12 cellular contexts compared by ENCODE assay signal in the genomic region with DNA sequence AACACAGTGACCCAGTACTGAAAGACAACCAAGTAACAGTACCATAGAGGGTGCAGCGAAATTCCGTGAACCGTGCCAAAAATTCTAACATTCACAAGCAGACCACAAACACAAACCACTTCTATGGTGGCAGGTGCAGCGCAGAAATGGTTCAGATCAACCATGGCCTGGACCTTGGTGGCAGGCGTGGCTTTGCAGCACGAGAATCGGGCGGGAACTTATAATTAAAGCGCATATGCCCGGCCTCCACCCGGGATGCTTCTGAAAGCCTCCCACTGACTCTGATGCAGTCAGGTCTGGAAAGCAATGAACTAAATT.
DNase-seq lines count a peak whose midpoint lies in the region; ATAC-seq and TF ChIP-seq lines count a peak whose summit lies in the region.
"Had no signal": no experiment of that assay in that cellular context is flagged by ENCODE, and none has a peak within 500 bp of the region (broad histone marks: within the 10 kb centered on the region; RNA-seq: fewer than 3 reads in every experiment).

No MANE protein-coding gene starts in this region.

- H3K27me3 Mint-ChIP-seq in neural crest cell (ENCODE audit: low read depth), result no peaks in the 10 kb centered on the region
- H3K27me3 Mint-ChIP-seq in endodermal cell (ENCODE audit: insufficient read depth), result no peaks in the 10 kb centered on the region

- no peaks in the 10 kb centered on the region for H3K27me3 ChIP-seq in dorsolateral prefrontal cortex
- H3K27me3 ChIP-seq in endodermal cell (ENCODE audit: control insufficient read depth, insufficient read depth, low read length, poor library complexity, severe bottlenecking), result no peaks in the 10 kb centered on the region

- no peaks in the 10 kb centered on the region for H4K20me1 ChIP-seq in OCI-LY7 (ENCODE audit: insufficient read depth, low read length)

- ATAC-seq in HG03108 (IDR thresholded peaks at IDR 0.05; ENCODE audit: unreplicated experiment) (no peak), HG03442 (IDR thresholded peaks at IDR 0.05; ENCODE audit: unreplicated experiment) (no peak)

- CTCF ChIA-PET in OCI-LY7 (lab: Charles Lee; ENCODE audit: unreplicated experiment), result no interaction called here

- H3K9me3 ChIP-seq in OCI-LY7 (ENCODE audit: low read length) (no peaks in the 10 kb centered on the region), endodermal cell (ENCODE audit: control insufficient read depth, low read length) (no peaks in the 10 kb centered on the region)

- no peaks in the 10 kb centered on the region for H3K4me1 Mint-ChIP-seq in neural crest cell
- H3K4me1 Mint-ChIP-seq in endodermal cell, result peaks cover 5% of the 10 kb centered on the region

- H3K36me3 ChIP-seq in OCI-LY7 (ENCODE audit: insufficient read depth, low read length), result no peaks in the 10 kb centered on the region
- H3K36me3 ChIP-seq in endodermal cell (ENCODE audit: control insufficient read depth, insufficient read depth, low read length), result peaks cover 94% of the 10 kb centered on the region

- H3K4me3 ChIP-seq in OCI-LY7 (ENCODE audit: low read depth, low read length, poor library complexity, severe bottlenecking) (no peak overlapping the region), dorsolateral prefrontal cortex (no peak overlapping the region), endodermal cell (ENCODE audit: low read length) (no peak overlapping the region)

- peak; percentile 45 for DNase-seq in G401 (ENCODE audit: low spot score)
- DNase-seq in OCI-LY7 (ENCODE audit: low spot score), result no peak
- no peak for DNase-seq in dorsolateral prefrontal cortex
- no peak for DNase-seq in neural crest cell (ENCODE audit: low read depth, low spot score)
- DNase-seq in DMS53 treated with DMSO at 0.1 percent for 48 hours (lab: John Stamatoyannopoulos, UW; ENCODE audit: unreplicated experiment), result no peak
- no peak for DNase-seq in endodermal cell
- DNase-seq: NCI-H774 had no signal

- H3K27ac Mint-ChIP-seq in neural crest cell (ENCODE audit: unreplicated experiment), result peak overlapping the region; percentile 22
- no peak overlapping the region for H3K27ac Mint-ChIP-seq in endodermal cell

- peak overlapping the region; percentile 65; the same call in 1 of the 2 replicates for H2AFZ ChIP-seq in OCI-LY7 (ENCODE audit: low read length)

- H3K4me2 ChIP-seq in OCI-LY7 (ENCODE audit: low read length), result peak overlapping the region; percentile 5; the same call in 1 of the 2 replicates
- H3K4me2 ChIP-seq: KMS-11 had no signal

- H3K27ac ChIP-seq in OCI-LY7 (ENCODE audit: low read depth, low read length, poor library complexity, severe bottlenecking) (no peak overlapping the region), dorsolateral prefrontal cortex (peak overlapping the region in 32 of 59 donors; percentile 15 to 92 (median 60)), endodermal cell (ENCODE audit: low read depth, low read length) (no peak overlapping the region)
- H3K27ac ChIP-seq: HL-60, KMS-11 had no signal

- TF ChIP-seq CTCF in OCI-LY7 (conservative IDR thresholded peaks at IDR 0.05; ENCODE audit: low read length), result no peak
- no peak for TF ChIP-seq CTCF in dorsolateral prefrontal cortex (IDR thresholded peaks at IDR 0.05 in 54 of 56, conservative IDR thresholded peaks at IDR 0.05 in 2 of 56; ENCODE audit: low read depth in 1 of 56, partially characterized antibody in 56 of 56)
- no peak for TF ChIP-seq CTCF in neural crest cell (conservative IDR thresholded peaks at IDR 0.05)
- no peak for TF ChIP-seq CTCF in endodermal cell (conservative IDR thresholded peaks at IDR 0.05)

- no peaks in the 10 kb centered on the region for H3K79me2 ChIP-seq in OCI-LY7 (ENCODE audit: insufficient read depth, low read depth, low read length)

- H3K4me1 ChIP-seq in OCI-LY7 (ENCODE audit: insufficient read depth, low read length, poor library complexity, severe bottlenecking) (peaks cover 19% of the 10 kb centered on the region), endodermal cell (ENCODE audit: control insufficient read depth, insufficient read depth, low read length) (no peaks in the 10 kb centered on the region)

- 87 to 98% methylated on average over 8 to 11 of the region's 11 CpGs for WGBS in endodermal cell (ENCODE audit: insufficient coverage in 1 of 2, insufficient read length in 1 of 2), 2 experiments

- POLR2A ChIA-PET in OCI-LY7 (lab: Charles Lee), result interaction anchor here (1.0 kb wide), 1 partner anchor 61 kb away, joined by 3 read pairs; no protein-coding TSS in a partner anchor

- no peaks in the 10 kb centered on the region for H3K9me3 Mint-ChIP-seq in neural crest cell
- H3K9me3 Mint-ChIP-seq in endodermal cell, result no peaks in the 10 kb centered on the region

- BruUV-seq in OCI-LY7 (replicated peaks; lab: Mats Ljungman, UMichigan), result no TSS peak

- in situ Hi-C loops in G401 (cut with HindIII; ENCODE audit: low sequenced_read_pairs), result no loop called here

- no peak overlapping the region for H3K4me3 Mint-ChIP-seq in neural crest cell
- H3K4me3 Mint-ChIP-seq in endodermal cell, result no peak overlapping the region
- H3K4me3 Mint-ChIP-seq: CD14-positive monocyte had no signal

- intact Hi-C loops in OCI-LY7 (cut with micrococcal nuclease; ENCODE audit: unreplicated experiment), result loop anchor here (1.0 to 10.0 kb wide), 4 partner anchors 68 to 211 kb away; partner anchors contain the start of genes MRNIP and TBC1D9B
- intact Hi-C loops in dorsolateral prefrontal cortex (cut with DNase I), result loop anchor here (5.0 to 10.0 kb wide), 3 partner anchors 68 to 97 kb away; partner anchors contain the start of genes TBC1D9B (in 2 of the 2) and RNF130 (in 1 of the 2)

- H3K36me3 Mint-ChIP-seq in neural crest cell (ENCODE audit: low read depth) (peaks cover 43% of the 10 kb centered on the region), endodermal cell (ENCODE audit: low read depth) (peaks cover 83% of the 10 kb centered on the region)

- H3K9ac ChIP-seq in endodermal cell (ENCODE audit: extremely low read depth, low read length, poor library complexity, severe bottlenecking), result no peak overlapping the region
- H3K9ac ChIP-seq: KMS-11 had no signal

- no peaks in the 10 kb centered on the region for H3K9me2 ChIP-seq in OCI-LY7 (ENCODE audit: insufficient read depth, low read length)

Comparison
In these comparisons a context has a peak if more than half of its experiments do, and no peak if none do; other contexts are left out.
1. H3K27ac ChIP-seq: peak in dorsolateral prefrontal cortex (32 of 59); none in OCI-LY7 (single experiment) and endodermal cell (single experiment).